Comparison of ENCODE assay signal across 32 cellular contexts in the genomic region with DNA sequence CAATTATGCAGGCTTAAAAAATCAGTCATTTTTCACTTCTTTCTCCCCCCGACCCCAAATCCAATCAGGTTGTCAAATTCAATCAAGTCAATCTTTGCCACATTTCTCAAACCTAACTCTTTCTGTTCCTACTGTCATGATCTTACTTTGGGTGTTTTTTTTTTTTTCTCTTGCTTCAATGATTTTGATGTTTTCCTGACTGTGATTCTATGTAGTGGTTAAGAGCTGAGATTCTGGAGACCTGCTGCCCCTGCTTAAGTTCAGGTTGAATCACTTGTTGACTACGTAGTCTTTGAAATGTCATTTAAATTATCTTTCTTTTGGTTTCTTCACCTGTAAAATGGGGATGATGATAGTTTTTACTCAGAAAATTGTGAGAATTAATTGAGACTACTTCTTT.
DNase-seq lines count a peak whose midpoint lies in the region; ATAC-seq, FAIRE-seq and TF ChIP-seq lines count a peak whose summit lies in the region.
"Had no signal": no experiment of that assay in that cellular context is flagged by ENCODE, and none has a peak within 500 bp of the region (broad histone marks: within the 10 kb centered on the region; RNA-seq: fewer than 3 reads in every experiment).

No MANE protein-coding gene starts in this region.

- in situ Hi-C loops in GM12878 (cut with MboI): no loop called here

- peaks cover 0 to 2% of the 10 kb centered on the region in 2 experiments; a peak in 1 of 4 replicates for H3K27me3 ChIP-seq in GM12878 (replicated peaks in 1 of 2; ENCODE audit: control insufficient read depth in 2 of 2, insufficient read depth in 2 of 2, low read length in 1 of 2)
- H3K27me3 ChIP-seq: cardiac muscle cell, ovary, SJSA1, upper lobe of right lung had no signal

- CTCF ChIA-PET in GM12878 (lab: Yijun Ruan, JAX): interaction anchor here (0.9 to 1.5 kb wide), 5 partner anchors 12 to 659 kb away, joined by 3 to 6 read pairs (median 3); no protein-coding TSS in a partner anchor

- no peak for TF ChIP-seq EP300 in GM12878 (IDR thresholded peaks at IDR 0.05; ENCODE audit: borderline replicate concordance in 1 of 2, control insufficient read depth in 1 of 2, low read depth in 2 of 2, low read length in 2 of 2)

- POLR2A ChIA-PET in GM12878 (lab: Charles Lee): no interaction called here

- H3K27me3 Mint-ChIP-seq in T-helper 17 cell: peaks cover 9% of the 10 kb centered on the region

- peaks cover 3% of the 10 kb centered on the region for H3K36me3 Mint-ChIP-seq in T-helper 17 cell (ENCODE audit: low read depth)

- no peak for DNase-seq in activated CD4-positive, CD25-positive, alpha-beta regulatory T cell (lab: John Stamatoyannopoulos, UW)
- DNase-seq in GM12864 (ENCODE audit: low read depth) (no peak), T-helper 17 cell (no peak), GM12878 (ENCODE audit: low read depth, low spot score) (no peak), hepatic stellate cell (ENCODE audit: low spot score) (no peak), GM20000 (ENCODE audit: low spot score) (no peak), NCI-H524 (lab: John Stamatoyannopoulos, UW) (no peak)
- DNase-seq: activated CD8-positive, alpha-beta memory T cell treated with anti-CD3 and anti-CD28 coated beads for 24 hours; activated naive CD4-positive, alpha-beta T cell treated with Interleukin-2 at 50 U/mL for 16 hours; aorta; Caco-2; cortex of kidney; DMS53; effector memory CD4-positive, alpha-beta T cell; GM23248; hippocampal formation; lower lobe of right lung; NCI-H1048; NCI-H1694; nephron progenitor cell; ovary; stimulated activated CD4-positive, alpha-beta T cell treated with anti-CD3 and anti-CD28 coated beads, Interleukin-15, amount 100 ng/mL, for 24 hours; stimulated activated CD4-positive, alpha-beta T cell treated with anti-CD3 and anti-CD28 coated beads, Interleukin-4, amount 100 ng/mL, for 4 hours; upper lobe of right lung had no signal

- H3K4me1 ChIP-seq in GM12878 (ENCODE audit: control insufficient read depth, insufficient read depth, low read length): peaks cover 31% of the 10 kb centered on the region
- H3K4me1 ChIP-seq: Caco-2, lower lobe of right lung, SJSA1, upper lobe of right lung had no signal

- H2AFZ ChIP-seq in GM12878 (ENCODE audit: control insufficient read depth, low read depth, low read length): no peak overlapping the region
- H2AFZ ChIP-seq: GM23248 had no signal

- TF ChIP-seq CTCF in GM12864 (IDR thresholded peaks at IDR 0.05; ENCODE audit: low read depth, low read length, missing control alignments): no peak
- TF ChIP-seq CTCF in GM12878 (IDR thresholded peaks at IDR 0.05 in 2 of 3, conservative IDR thresholded peaks at IDR 0.05 in 1 of 3; ENCODE audit: control insufficient read depth in 2 of 3, extremely low read depth in 1 of 3, insufficient read depth in 1 of 3, low read depth in 3 of 3, low read length in 3 of 3): no peak
- TF ChIP-seq CTCF in GM20000 (IDR thresholded peaks at IDR 0.05; ENCODE audit: extremely low read depth, missing control alignments): no peak

- RAD21 ChIA-PET in GM12878 (lab: Charles Lee; ENCODE audit: unreplicated experiment): interaction anchor here (1.2 to 2.0 kb wide), 6 partner anchors 13 to 659 kb away, joined by 3 to 7 read pairs (median 5); no protein-coding TSS in a partner anchor

- H4K20me1 ChIP-seq in GM12878 (ENCODE audit: control insufficient read depth, insufficient read depth): no peaks in the 10 kb centered on the region

- H3K4me3 ChIP-seq in GM12864 (ENCODE audit: low read depth, low read length) (peak overlapping the region; percentile 27; the same call in 1 of the 2 replicates), GM12878 (peak overlapping the region; percentile 60)
- H3K4me3 ChIP-seq: cardiac muscle cell, GM23248, lower lobe of right lung, ovary, SJSA1, upper lobe of right lung had no signal

- peak overlapping the region; percentile 70 for H3K4me2 ChIP-seq in GM12878 (ENCODE audit: control insufficient read depth, insufficient read depth)

- TF ChIP-seq RAD21 in GM12878 (IDR thresholded peaks at IDR 0.05; ENCODE audit: insufficient read depth, low read depth, low read length): no peak

- BruUV-seq in GM12878 (replicated peaks; lab: Mats Ljungman, UMichigan): no TSS peak

- peak; percentile 26 to 31 for ATAC-seq in activated CD4-positive, CD25-positive, alpha-beta regulatory T cell treated with anti-CD3 and anti-CD28 coated beads, Interleukin-2, amount 50 U/mL, for 24 hours
- ATAC-seq in T-helper 17 cell (no peak), GM12878 (peak; percentile 44)
- ATAC-seq: lower lobe of right lung, upper lobe of right lung, WTC11 had no signal

- SMC1A ChIA-PET in GM12878 (lab: Charles Lee; ENCODE audit: uncharacterized antibody, unreplicated experiment): interaction anchor here (0.9 to 2.4 kb wide), 8 partner anchors 10 to 659 kb away, joined by 3 to 12 read pairs (median 8); no protein-coding TSS in a partner anchor

- H3K79me2 ChIP-seq in GM12878 (ENCODE audit: control insufficient read depth, insufficient read depth, low read length): no peaks in the 10 kb centered on the region

- H3K9ac ChIP-seq in GM12878 (ENCODE audit: control insufficient read depth, insufficient read depth, low read length): peak overlapping the region; percentile 54
- H3K9ac ChIP-seq: GM23248 had no signal

- H3K36me3 ChIP-seq in GM12878 (ENCODE audit: control insufficient read depth in 2 of 2, insufficient read depth in 2 of 2, low read length in 1 of 2): no peaks in the 10 kb centered on the region
- H3K36me3 ChIP-seq: cardiac muscle cell, lower lobe of right lung, ovary, SJSA1, upper lobe of right lung had no signal

- H3K27ac ChIP-seq in GM12878 (ENCODE audit: control insufficient read depth, insufficient read depth): peak overlapping the region; percentile 72
- H3K27ac ChIP-seq: 22Rv1, C4-2B, cardiac muscle cell, epithelial cell of prostate, GM23248, lower lobe of right lung, ovary, RWPE1, SJSA1, upper lobe of right lung had no signal

- intact Hi-C loops in GM12878 (cut with micrococcal nuclease; ENCODE audit: unreplicated experiment): loop anchor here (5.0 kb wide), 2 partner anchors 48 to 103 kb away; no protein-coding TSS in a partner anchor

- H3K27ac Mint-ChIP-seq in T-helper 17 cell: peak overlapping the region; percentile 22
- H3K27ac Mint-ChIP-seq: nephron progenitor cell, WTC11 had no signal

- H3K4me3 Mint-ChIP-seq in T-helper 17 cell: no peak overlapping the region
- H3K4me3 Mint-ChIP-seq: nephron progenitor cell, WTC11 had no signal

- H3K9me3 ChIP-seq in T-helper 17 cell (ENCODE audit: control insufficient read depth, low read length, poor library complexity, severe bottlenecking) (no peaks in the 10 kb centered on the region), GM12878 (replicated peaks; ENCODE audit: control insufficient read depth, insufficient read depth, low read length) (no peaks in the 10 kb centered on the region)
- H3K9me3 ChIP-seq: Caco-2, lower lobe of right lung, ovary, SJSA1, upper lobe of right lung had no signal

- peaks cover 35% of the 10 kb centered on the region for H3K4me1 Mint-ChIP-seq in T-helper 17 cell

- no peak for TF ChIP-seq POLR2A in GM12878 (IDR thresholded peaks at IDR 0.05; ENCODE audit: low read depth, low read length)

- 0% methylated on average over 2 of the region's 2 CpGs for WGBS in GM12878 (ENCODE audit: insufficient coverage, insufficient replicate concordance, low lambda C conversion rate, missing lambda C conversion rate)

- peak; percentile 92 for FAIRE-seq in GM12878 (lab: Jason Lieb, UNC)

TF ChIP-seq in GM12878, 131 proteins besides CTCF, POLR2A, EP300 and RAD21:
- TF ChIP-seq, protein P1, sequence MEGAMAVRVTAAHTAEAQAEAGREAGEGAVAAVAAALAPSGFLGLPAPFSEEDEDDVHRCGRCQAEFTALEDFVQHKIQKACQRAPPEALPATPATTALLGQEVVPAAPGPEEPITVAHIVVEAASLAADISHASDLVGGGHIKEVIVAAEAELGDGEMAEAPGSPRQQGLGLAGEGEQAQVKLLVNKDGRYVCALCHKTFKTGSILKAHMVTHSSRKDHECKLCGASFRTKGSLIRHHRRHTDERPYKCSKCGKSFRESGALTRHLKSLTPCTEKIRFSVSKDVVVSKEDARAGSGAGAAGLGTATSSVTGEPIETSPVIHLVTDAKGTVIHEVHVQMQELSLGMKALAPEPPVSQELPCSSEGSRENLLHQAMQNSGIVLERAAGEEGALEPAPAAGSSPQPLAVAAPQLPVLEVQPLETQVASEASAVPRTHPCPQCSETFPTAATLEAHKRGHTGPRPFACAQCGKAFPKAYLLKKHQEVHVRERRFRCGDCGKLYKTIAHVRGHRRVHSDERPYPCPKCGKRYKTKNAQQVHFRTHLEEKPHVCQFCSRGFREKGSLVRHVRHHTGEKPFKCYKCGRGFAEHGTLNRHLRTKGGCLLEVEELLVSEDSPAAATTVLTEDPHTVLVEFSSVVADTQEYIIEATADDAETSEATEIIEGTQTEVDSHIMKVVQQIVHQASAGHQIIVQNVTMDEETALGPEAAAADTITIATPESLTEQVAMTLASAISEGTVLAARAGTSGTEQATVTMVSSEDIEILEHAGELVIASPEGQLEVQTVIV (IDR thresholded peaks at IDR 0.05; ENCODE audit: borderline replicate concordance, partially characterized antibody): no peak
- TF ChIP-seq CREB1 (IDR thresholded peaks at IDR 0.05; ENCODE audit: low read depth): 0 out of 2 replicates have a peak, but pooled peaks have one; percentile 6
